In the genomic region with DNA sequence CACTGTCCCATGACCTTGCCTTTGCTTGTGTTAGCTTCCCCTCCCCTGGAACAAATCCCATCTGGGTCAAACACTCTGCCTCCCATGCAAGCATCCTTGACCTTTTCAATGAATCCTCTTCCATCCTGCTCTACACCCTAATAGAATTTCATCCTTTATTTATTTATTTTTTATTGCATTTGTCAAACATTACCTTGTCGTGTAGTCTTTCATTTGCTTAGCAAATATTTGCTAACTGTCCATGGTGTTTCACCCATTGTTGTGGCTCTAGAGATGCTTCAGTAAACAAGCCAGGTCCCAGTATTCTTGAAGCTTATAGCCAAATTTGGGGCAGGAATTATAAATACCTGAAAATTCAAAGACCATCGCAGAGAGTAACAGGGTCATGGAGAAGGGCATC, we compare ENCODE assay signal across 13 cellular contexts.
"Had no signal": no experiment of that assay in that cellular context is flagged by ENCODE, and none has a peak within 500 bp of the region (broad histone marks: within the 10 kb centered on the region; RNA-seq: fewer than 3 reads in every experiment).

No MANE protein-coding gene starts in this region.

- DNase-seq: activated CD4-positive, alpha-beta T cell treated with anti-CD3 and anti-CD28 coated beads for 36 hours; activated CD8-positive, alpha-beta T cell treated with anti-CD3 and anti-CD28 coated beads for 36 hours; activated naive CD4-positive, alpha-beta T cell treated with anti-CD3 and anti-CD28 coated beads for 36 hours; esophagus squamous epithelium; foreskin fibroblast; glutamatergic neuron; immature natural killer cell; lower lobe of right lung; naive B cell; posterior cingulate gyrus; thyroid gland had no signal

- H3K27ac Mint-ChIP-seq: activated CD4-positive, alpha-beta T cell treated with anti-CD3 and anti-CD28 coated beads for 36 hours; activated CD8-positive, alpha-beta T cell treated with anti-CD3 and anti-CD28 coated beads for 36 hours; activated naive CD4-positive, alpha-beta T cell treated with anti-CD3 and anti-CD28 coated beads for 36 hours; activated T-helper 1 cell treated with anti-CD3 and anti-CD28 coated beads, Interleukin-12 subunit alpha, Interleukin-12 subunit beta, Interleukin-2, Interleukin-4 antibody, amounts not matched to agents 30 ng/mL and 10 ng/mL and 1 ng/mL, durations not matched to agents 14 hours and 24 hours and 36 hours; immature natural killer cell; naive B cell; stimulated activated effector memory CD8-positive, alpha-beta T cell treated with anti-CD3 and anti-CD28 coated beads, Interleukin-12 subunit alpha, Interleukin-12 subunit beta, amount 100 ng/mL, for 72 hours had no signal

- H3K9me3 Mint-ChIP-seq: activated CD8-positive, alpha-beta T cell treated with anti-CD3 and anti-CD28 coated beads for 36 hours; activated naive CD4-positive, alpha-beta T cell treated with anti-CD3 and anti-CD28 coated beads for 36 hours; activated T-helper 1 cell treated with anti-CD3 and anti-CD28 coated beads, Interleukin-12 subunit alpha, Interleukin-12 subunit beta, Interleukin-2, Interleukin-4 antibody, amounts not matched to agents 30 ng/mL and 10 ng/mL and 1 ng/mL, durations not matched to agents 14 hours and 24 hours and 36 hours; immature natural killer cell had no signal

- H3K4me1 Mint-ChIP-seq: activated CD4-positive, alpha-beta T cell treated with anti-CD3 and anti-CD28 coated beads for 36 hours; immature natural killer cell; stimulated activated effector memory CD8-positive, alpha-beta T cell treated with anti-CD3 and anti-CD28 coated beads, Interleukin-12 subunit alpha, Interleukin-12 subunit beta, amount 100 ng/mL, for 72 hours had no signal

- H3K4me3 Mint-ChIP-seq: activated CD4-positive, alpha-beta T cell treated with anti-CD3 and anti-CD28 coated beads for 36 hours; activated CD8-positive, alpha-beta T cell treated with anti-CD3 and anti-CD28 coated beads for 36 hours; activated naive CD4-positive, alpha-beta T cell treated with anti-CD3 and anti-CD28 coated beads for 36 hours; activated T-helper 1 cell treated with anti-CD3 and anti-CD28 coated beads, Interleukin-12 subunit alpha, Interleukin-12 subunit beta, Interleukin-2, Interleukin-4 antibody, amounts not matched to agents 30 ng/mL and 10 ng/mL and 1 ng/mL, durations not matched to agents 14 hours and 24 hours and 36 hours; immature natural killer cell; naive B cell; stimulated activated effector memory CD8-positive, alpha-beta T cell treated with anti-CD3 and anti-CD28 coated beads, Interleukin-12 subunit alpha, Interleukin-12 subunit beta, amount 100 ng/mL, for 72 hours had no signal

- ATAC-seq: activated CD4-positive, alpha-beta T cell treated with anti-CD3 and anti-CD28 coated beads for 36 hours; activated CD8-positive, alpha-beta T cell treated with anti-CD3 and anti-CD28 coated beads for 36 hours; lower lobe of right lung; stimulated activated effector memory CD8-positive, alpha-beta T cell treated with anti-CD3 and anti-CD28 coated beads, Interleukin-12 subunit alpha, Interleukin-12 subunit beta, amount 100 ng/mL, for 72 hours had no signal

- H3K36me3 Mint-ChIP-seq: immature natural killer cell; naive B cell; stimulated activated effector memory CD8-positive, alpha-beta T cell treated with anti-CD3 and anti-CD28 coated beads, Interleukin-12 subunit alpha, Interleukin-12 subunit beta, amount 100 ng/mL, for 72 hours had no signal
